ENCODE assay signal across 25 cellular contexts in genomic region chr18:23403310-23403709, GRCh38. TPM values are rescaled to one million over a fixed set of nuclear protein-coding genes. Genes with fewer than 3 reads are reported as not detected.
DNase-seq lines count a peak whose midpoint lies in the region; ATAC-seq and TF ChIP-seq lines count a peak whose summit lies in the region.
"Had no signal": no experiment of that assay in that cellular context is flagged by ENCODE, and none has a peak within 500 bp of the region (broad histone marks: within the 10 kb centered on the region; RNA-seq: fewer than 3 reads in every experiment).

No MANE protein-coding gene starts in this region.

- H3K9me3 ChIP-seq in HEK293 (ENCODE audit: control insufficient read depth, insufficient read depth, low read depth, low read length) (no peaks in the 10 kb centered on the region), Panc1 (ENCODE audit: control insufficient read depth, insufficient read depth, low read depth, low read length) (no peaks in the 10 kb centered on the region), mesenchymal stem cell (ENCODE audit: control insufficient read depth, low read length) (no peaks in the 10 kb centered on the region), neural progenitor cell (ENCODE audit: low read depth) (no peaks in the 10 kb centered on the region)
- H3K9me3 ChIP-seq: A549, BE2C had no signal

- peak overlapping the region; percentile 12 for H3K27ac Mint-ChIP-seq in neural progenitor cell
- H3K27ac Mint-ChIP-seq: CD14-positive monocyte; CD4-positive, alpha-beta T cell; CD8-positive, alpha-beta memory T cell; HFFc6 had no signal

- ATAC-seq in Panc1, result no peak
- ATAC-seq: A549, GM12878 had no signal

- no peak overlapping the region for H2BK120ac ChIP-seq in mesenchymal stem cell (ENCODE audit: low read depth, low read length)

- H3K27me3 Mint-ChIP-seq in neural progenitor cell (ENCODE audit: insufficient read depth, low read depth), result peaks cover 2% of the 10 kb centered on the region
- H3K27me3 Mint-ChIP-seq: CD4-positive, alpha-beta T cell; CD8-positive, alpha-beta memory T cell had no signal

- H3K36me3 ChIP-seq in HEK293 (ENCODE audit: control insufficient read depth in 2 of 2, insufficient read depth in 1 of 2, low read length in 2 of 2) (no peaks in the 10 kb centered on the region), Panc1 (ENCODE audit: control insufficient read depth, insufficient read depth, low read length) (no peaks in the 10 kb centered on the region), mesenchymal stem cell (ENCODE audit: control insufficient read depth in 1 of 2, insufficient read depth in 2 of 2, low read depth in 1 of 2, low read length in 2 of 2) (peaks cover 0 to 5% of the 10 kb centered on the region in 2 experiments), neural progenitor cell (no peaks in the 10 kb centered on the region)
- H3K36me3 ChIP-seq: BE2C had no signal

- BruUV-seq in Panc1 (replicated peaks; lab: Mats Ljungman, UMichigan), result no TSS peak

- H3K9ac ChIP-seq in mesenchymal stem cell (ENCODE audit: low read length) (no peak overlapping the region), neural progenitor cell (no peak overlapping the region)
- H3K9ac ChIP-seq: BLaER1 treated with 17β-estradiol and CSF1 and Interleukin-3, amounts not matched to agents 10 nM and 100 nM; GM23248 had no signal

- in situ Hi-C loops in Panc1 (cut with HindIII; ENCODE audit: low pct_unique_long_range_greater_than_20kb, low sequenced_read_pairs), result no loop called here

- 95% methylated on average over 8 of the region's 8 CpGs for WGBS in mesenchymal stem cell

- TF ChIP-seq CTCF in HEK293 (tag by site-specific recombination; IDR thresholded peaks at IDR 0.05) (no peak), Panc1 (IDR thresholded peaks at IDR 0.05) (no peak), neural progenitor cell (IDR thresholded peaks at IDR 0.05) (no peak)

- H4K20me1 ChIP-seq in neural progenitor cell (ENCODE audit: low read depth), result no peaks in the 10 kb centered on the region
- H4K20me1 ChIP-seq: BLaER1 treated with 17β-estradiol and CSF1 and Interleukin-3, amounts not matched to agents 10 nM and 100 nM had no signal

- peaks cover 5% of the 10 kb centered on the region for H3K79me1 ChIP-seq in mesenchymal stem cell (replicated peaks; ENCODE audit: low read length, poor library complexity, severe bottlenecking)

- peaks cover 39% of the 10 kb centered on the region for H3K4me1 Mint-ChIP-seq in neural progenitor cell
- H3K4me1 Mint-ChIP-seq: CD14-positive monocyte had no signal

- H2BK12ac ChIP-seq in mesenchymal stem cell (ENCODE audit: low read length in 2 of 2), result peak overlapping the region in 1 of 2 experiments; percentile 7

- H3K4ac ChIP-seq in mesenchymal stem cell (ENCODE audit: low read depth in 1 of 2, low read length in 2 of 2), result no peak overlapping the region

- no peak overlapping the region for H4K91ac ChIP-seq in mesenchymal stem cell (ENCODE audit: low read length)

- CTCF ChIA-PET in HEK293 (lab: Yijun Ruan, JAX), result interaction anchor here (0.6 to 1.5 kb wide), 3 partner anchors 8 to 604 kb away, joined by 3 to 7 read pairs (median 3); no protein-coding TSS in a partner anchor
- CTCF ChIA-PET in Panc1 (lab: Charles Lee), result no interaction called here
- CTCF ChIA-PET in HEK293T (lab: Yijun Ruan, JAX), result interaction anchor here (1.0 kb wide), 1 partner anchor 8 kb away, joined by 3 read pairs; no protein-coding TSS in a partner anchor

- peaks cover 16% of the 10 kb centered on the region for H3K9me3 Mint-ChIP-seq in neural progenitor cell
- H3K9me3 Mint-ChIP-seq: CD4-positive, alpha-beta T cell; CD8-positive, alpha-beta memory T cell; HFFc6 had no signal

- H3K4me3 Mint-ChIP-seq in neural progenitor cell, result no peak overlapping the region
- H3K4me3 Mint-ChIP-seq: CD14-positive monocyte; CD4-positive, alpha-beta T cell; CD8-positive, alpha-beta memory T cell; HFFc6 had no signal

- no peak overlapping the region for H3K4me2 ChIP-seq in mesenchymal stem cell (ENCODE audit: low read length, poor library complexity, severe bottlenecking)
- no peak overlapping the region for H3K4me2 ChIP-seq in neural progenitor cell
- H3K4me2 ChIP-seq: A549; BLaER1 treated with 17β-estradiol and CSF1 and Interleukin-3, amounts not matched to agents 10 nM and 100 nM had no signal

- H3K4me1 ChIP-seq in HEK293 (ENCODE audit: control insufficient read depth, insufficient read depth, low read length) (no peaks in the 10 kb centered on the region), Panc1 (ENCODE audit: control insufficient read depth, insufficient read depth, low read length) (peaks cover 43% of the 10 kb centered on the region), mesenchymal stem cell (ENCODE audit: control insufficient read depth, insufficient read depth, low read depth, low read length) (peaks cover 10% of the 10 kb centered on the region), neural progenitor cell (peaks cover 32% of the 10 kb centered on the region)
- H3K4me1 ChIP-seq: BE2C had no signal

- POLR2A ChIA-PET in HEK293 (lab: Yijun Ruan, JAX), result no interaction called here
- POLR2A ChIA-PET in Panc1 (lab: Charles Lee), result interaction anchor here (0.6 kb wide), 1 partner anchor 7 kb away, joined by 3 read pairs; no protein-coding TSS in a partner anchor
- POLR2A ChIA-PET in HEK293T (lab: Yijun Ruan, JAX), result no interaction called here

- no peak overlapping the region for H2BK5ac ChIP-seq in mesenchymal stem cell (ENCODE audit: low read depth, low read length, poor library complexity, severe bottlenecking)

- H3K79me2 ChIP-seq in neural progenitor cell (ENCODE audit: low read depth), result no peaks in the 10 kb centered on the region

- no peak overlapping the region for H3K18ac ChIP-seq in mesenchymal stem cell (ENCODE audit: low read depth in 1 of 2, low read length in 2 of 2)

- intact Hi-C loops in Panc1 (cut with micrococcal nuclease; ENCODE audit: unreplicated experiment), result no loop called here

- H3K4me3 ChIP-seq in HEK293 (ENCODE audit: low read depth, low read length), result no peak overlapping the region
- no peak overlapping the region for H3K4me3 ChIP-seq in Panc1 (ENCODE audit: low read depth in 2 of 2, low read length in 2 of 2)
- H3K4me3 ChIP-seq in mesenchymal stem cell (ENCODE audit: insufficient read depth in 1 of 2, low read depth in 1 of 2, low read length in 2 of 2), result no peak overlapping the region
- no peak overlapping the region for H3K4me3 ChIP-seq in neural progenitor cell
- H3K4me3 ChIP-seq: A549; BLaER1 treated with 17β-estradiol and CSF1 and Interleukin-3, amounts not matched to agents 10 nM and 100 nM; GM12878; GM23248 had no signal

- H3K14ac ChIP-seq in mesenchymal stem cell (ENCODE audit: low read length in 2 of 2), result no peak overlapping the region

- H3K27ac ChIP-seq in HEK293 (ENCODE audit: extremely low read depth, low read depth, low read length), result no peak overlapping the region
- H3K27ac ChIP-seq in Panc1 (ENCODE audit: low read length), result peak overlapping the region; percentile 73
- H3K27ac ChIP-seq in mesenchymal stem cell (ENCODE audit: low read length, poor library complexity, severe bottlenecking), result no peak overlapping the region
- no peak overlapping the region for H3K27ac ChIP-seq in neural progenitor cell
- H3K27ac ChIP-seq: A549; BLaER1 treated with 17β-estradiol and CSF1 and Interleukin-3, amounts not matched to agents 10 nM and 100 nM; GM23248 had no signal

- H3K27me3 ChIP-seq in Panc1 (ENCODE audit: control insufficient read depth, insufficient read depth, low read length) (no peaks in the 10 kb centered on the region), mesenchymal stem cell (ENCODE audit: control insufficient read depth in 1 of 2, insufficient read depth in 1 of 2, low read length in 2 of 2) (no peaks in the 10 kb centered on the region), neural progenitor cell (no peaks in the 10 kb centered on the region)
- H3K27me3 ChIP-seq: BE2C; BLaER1 treated with 17β-estradiol and CSF1 and Interleukin-3, amounts not matched to agents 10 nM and 100 nM had no signal

- DNase-seq in Panc1 (ENCODE audit: low read depth, low spot score), result no peak
- no peak for DNase-seq in mesenchymal stem cell
- no peak for DNase-seq in neural progenitor cell (ENCODE audit: low spot score)
- DNase-seq in HEK293T (ENCODE audit: extremely low spot score), result no peak
- DNase-seq in NCI-H446 treated with DMSO at 0.1 percent for 48 hours (lab: John Stamatoyannopoulos, UW), result no peak
- DNase-seq in NCI-H345 (lab: John Stamatoyannopoulos, UW), result no peak
- DNase-seq: 8988T; ACHN; AML-193; BE2C; CD4-positive, alpha-beta T cell; CD8-positive, alpha-beta memory T cell; DMS 273 treated with DMSO at 0.1 percent for 48 hours; DMS79; EL; GDM1; GM23248; H7; HCEC 1CT; HFFc6 had no signal

- H3F3A ChIP-seq in neural progenitor cell (ENCODE audit: low read depth), result peaks cover 16% of the 10 kb centered on the region

- H3K23ac ChIP-seq in mesenchymal stem cell (ENCODE audit: low read length in 2 of 2), result no peak overlapping the region

- H2AFZ ChIP-seq in mesenchymal stem cell (ENCODE audit: low read depth, low read length), result no peak overlapping the region
- H2AFZ ChIP-seq in neural progenitor cell (replicated peaks), result no peak overlapping the region
- H2AFZ ChIP-seq: GM23248 had no signal

- no peak overlapping the region for H4K8ac ChIP-seq in mesenchymal stem cell (ENCODE audit: low read length)

- H2AK5ac ChIP-seq in mesenchymal stem cell (ENCODE audit: low read length, severe bottlenecking), result peak overlapping the region; percentile 42

- H2BK15ac ChIP-seq in mesenchymal stem cell (ENCODE audit: low read depth, poor library complexity, severe bottlenecking), result no peak overlapping the region

- H3K36me3 Mint-ChIP-seq in neural progenitor cell, result peaks cover 9% of the 10 kb centered on the region

TF ChIP-seq in HEK293T, 16 proteins besides CTCF, POLR2A, EP300 and RAD21 (continues in another document):
- no peak for TF ChIP-seq SP1 (IDR thresholded peaks at IDR 0.05)
- TF ChIP-seq FOXA1 (IDR thresholded peaks at IDR 0.05), result no peak
- TF ChIP-seq TARDBP (IDR thresholded peaks at IDR 0.05), result no peak
- no peak for TF ChIP-seq NFRKB (IDR thresholded peaks at IDR 0.05)
- TF ChIP-seq FOXM1 (IDR thresholded peaks at IDR 0.05; ENCODE audit: borderline replicate concordance), result no peak
- no peak for TF ChIP-seq LEF1 (IDR thresholded peaks at IDR 0.05; ENCODE audit: borderline replicate concordance)
- TF ChIP-seq BHLHE40 (IDR thresholded peaks at IDR 0.05; ENCODE audit: borderline replicate concordance), result no peak
- TF ChIP-seq SUZ12 (IDR thresholded peaks at IDR 0.05), result no peak
- TF ChIP-seq ARNT (IDR thresholded peaks at IDR 0.05), result no peak
- TF ChIP-seq FOXK2 (IDR thresholded peaks at IDR 0.05), result no peak
- no peak for TF ChIP-seq ZNF384 (IDR thresholded peaks at IDR 0.05)
- no peak for TF ChIP-seq ELF4 (IDR thresholded peaks at IDR 0.05)
- TF ChIP-seq L3MBTL2 (conservative IDR thresholded peaks at IDR 0.05), result no peak
- TF ChIP-seq HDGF (IDR thresholded peaks at IDR 0.05; ENCODE audit: borderline replicate concordance), result no peak

RNA-seq across cellular contexts. Expression of gene RIOK3, which starts 49.8 kb away (rescaled TPM):
- total RNA-seq in Panc1 (2021; ENCODE audit: unreplicated experiment) (74.7 TPM), neural progenitor cell (ENCODE audit: low replicate concordance) (48.0 and 77.5 TPM in 2 replicates)
- 44.8 TPM for polyA plus RNA-seq in Panc1 (2012; ENCODE audit: insufficient read length)
- 60.4 TPM for polyA plus RNA-seq in mesenchymal stem cell (2013, experiment 1 of 2)
- 58.3 TPM for polyA plus RNA-seq in mesenchymal stem cell (2013, experiment 2 of 2)
